Comparison of ENCODE assay signal across 12 cellular contexts in the genomic region with DNA sequence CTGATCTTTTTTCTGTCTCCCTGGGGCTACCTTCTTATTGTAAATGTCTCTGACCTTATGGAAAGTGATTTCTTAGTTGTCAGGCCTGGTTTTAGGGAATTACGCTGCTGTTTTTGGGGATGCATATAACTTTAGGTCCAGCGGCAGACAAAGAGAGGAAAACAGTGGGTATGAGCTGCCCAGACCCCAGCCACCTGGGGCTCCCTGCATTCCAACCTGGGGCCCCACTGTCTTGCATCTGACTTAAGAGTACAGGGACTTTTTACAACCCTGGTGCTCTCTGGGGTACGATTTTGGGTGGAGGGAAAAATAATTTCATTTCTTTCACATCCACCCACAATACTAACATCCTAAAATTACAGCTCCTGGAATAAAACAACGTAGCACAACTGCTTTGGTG.
DNase-seq lines count a peak whose midpoint lies in the region; ATAC-seq, FAIRE-seq and TF ChIP-seq lines count a peak whose summit lies in the region.
"Had no signal": no experiment of that assay in that cellular context is flagged by ENCODE, and none has a peak within 500 bp of the region (broad histone marks: within the 10 kb centered on the region; RNA-seq: fewer than 3 reads in every experiment).

No MANE protein-coding gene starts in this region.

- no peaks in the 10 kb centered on the region for H3K79me2 ChIP-seq in HepG2 (ENCODE audit: insufficient read depth, low read length)

- H3K4me3 ChIP-seq in HUES6 (ENCODE audit: low read depth, low read length): peak overlapping the region; percentile 56; the same call in 1 of the 2 replicates
- H3K4me3 ChIP-seq in HepG2 (replicated peaks in 1 of 3; ENCODE audit: insufficient read depth in 1 of 3, low read depth in 2 of 3, low read length in 3 of 3): no peak overlapping the region
- peak overlapping the region in 3 of 5 donors; percentile 59 to 71 (median 60) for H3K4me3 ChIP-seq in subcutaneous abdominal adipose tissue (ENCODE audit: low read depth in 1 of 5, low read length in 5 of 5)

- no peaks in the 10 kb centered on the region for H4K20me1 ChIP-seq in HepG2 (ENCODE audit: insufficient read depth, low read length)

- TF ChIP-seq POLR2A in HepG2 (IDR thresholded peaks at IDR 0.05; ENCODE audit: insufficient read depth in 1 of 2, low read depth in 2 of 2, low read length in 2 of 2): no peak

- ATAC-seq in HepG2: no peak
- no peak for ATAC-seq in GM21717 (IDR thresholded peaks at IDR 0.05; ENCODE audit: unreplicated experiment)
- ATAC-seq in HG03039 (IDR thresholded peaks at IDR 0.05; ENCODE audit: unreplicated experiment): no peak

- in situ Hi-C loops in HepG2 (cut with HindIII; ENCODE audit: extremely low pct_ligation_motif_present, low pct_unique_long_range_greater_than_20kb): no loop called here

- no peak overlapping the region for H2AFZ ChIP-seq in HepG2 (ENCODE audit: low read length)

- no peak for FAIRE-seq in HepG2 (lab: Jason Lieb, UNC)

- TF ChIP-seq EP300 in HepG2 (IDR thresholded peaks at IDR 0.05; ENCODE audit: low read depth in 2 of 2, low read length in 2 of 2): no peak
- no peak for TF ChIP-seq EP300 in HepG2 (CRISPR knock-in tag; IDR thresholded peaks at IDR 0.05; ENCODE audit: borderline replicate concordance)

- H3K4me2 ChIP-seq in HepG2 (ENCODE audit: low read depth, low read length): peak overlapping the region; percentile 75; the same call in 1 of the 2 replicates

- DNase-seq in caudate nucleus (lab: John Stamatoyannopoulos, UW) (no peak), HepG2 (ENCODE audit: low spot score) (no peak), activated gamma-delta T cell (lab: John Stamatoyannopoulos, UW) (no peak), cerebellar cortex (ENCODE audit: low spot score) (no peak)
- DNase-seq: EL; Kasumi-1; NCI-H524; stimulated activated CD4-positive, alpha-beta T cell treated with anti-CD3 and anti-CD28 coated beads, Interleukin-15, amount 100 ng/mL, for 24 hours had no signal

- H3K9me3 ChIP-seq in HUES6 (ENCODE audit: control insufficient read depth, insufficient read depth, low read depth, low read length): no peaks in the 10 kb centered on the region
- no peaks in the 10 kb centered on the region for H3K9me3 ChIP-seq in HepG2 (ENCODE audit: low read length)
- no peaks in the 10 kb centered on the region for H3K9me3 ChIP-seq in subcutaneous abdominal adipose tissue (ENCODE audit: control insufficient read depth in 5 of 5, low read length in 5 of 5)

- POLR2A ChIA-PET in HepG2 (lab: Yijun Ruan, JAX): no interaction called here

- no peak overlapping the region for H3K9ac ChIP-seq in HUES6 (ENCODE audit: low read length)
- H3K9ac ChIP-seq in HepG2 (ENCODE audit: insufficient read depth, low read depth, low read length): no peak overlapping the region
- peak overlapping the region in 1 of 5 donors; percentile 64 for H3K9ac ChIP-seq in subcutaneous abdominal adipose tissue (ENCODE audit: low read length in 5 of 5)

- intact Hi-C loops in HepG2 (cut with micrococcal nuclease; ENCODE audit: unreplicated experiment): loop anchor here (5.0 kb wide), 1 partner anchor 61 kb away; no protein-coding TSS in a partner anchor

- H3K27ac ChIP-seq in HUES6 (ENCODE audit: low read depth, low read length) (no peak overlapping the region), caudate nucleus (ENCODE audit: low read depth, low read length) (peak overlapping the region; percentile 30), HepG2 (ENCODE audit: extremely low read length, insufficient read depth, low read length) (no peak overlapping the region), subcutaneous abdominal adipose tissue (ENCODE audit: low read depth, low read length) (peak overlapping the region; percentile 85)

- no TSS peak for BruUV-seq in HepG2 (replicated peaks; lab: Mats Ljungman, UMichigan)

- CTCF ChIA-PET in HepG2 (lab: Yijun Ruan, JAX; ENCODE audit: low intra/inter-chr PET ratio, low total read pairs): no interaction called here

- TF ChIP-seq RAD21 in HepG2 (CRISPR knock-in tag; IDR thresholded peaks at IDR 0.05): no peak

- H3K27me3 ChIP-seq in HUES6 (ENCODE audit: control insufficient read depth, insufficient read depth, low read length): no peaks in the 10 kb centered on the region
- H3K27me3 ChIP-seq in HepG2 (ENCODE audit: control insufficient read depth in 1 of 2, insufficient read depth in 2 of 2, low read length in 2 of 2): peaks cover 0 to 37% of the 10 kb centered on the region in 2 experiments; a peak in 4 of 5 replicates
- H3K27me3 ChIP-seq in subcutaneous abdominal adipose tissue (ENCODE audit: control insufficient read depth in 5 of 5, insufficient read depth in 4 of 5, low read length in 5 of 5): no peaks in the 10 kb centered on the region

- H3K36me3 ChIP-seq in HUES6 (ENCODE audit: control insufficient read depth, insufficient read depth, low read length) (0 out of 2 replicates have a peak, but pooled peaks cover 3% of the 10 kb centered on the region), HepG2 (replicated peaks in 1 of 2; ENCODE audit: control insufficient read depth in 1 of 2, insufficient read depth in 2 of 2, low read length in 2 of 2) (no peaks in the 10 kb centered on the region), subcutaneous abdominal adipose tissue (ENCODE audit: control insufficient read depth in 5 of 5, insufficient read depth in 5 of 5, low read length in 5 of 5) (peaks cover 0 to 38% (median 19%) of the 10 kb centered on the region in 5 donors)

- 63% methylated on average over 4 of the region's 4 CpGs for WGBS in HepG2 (ENCODE audit: low lambda C conversion rate)

- H3K4me1 ChIP-seq in HUES6 (ENCODE audit: control insufficient read depth, insufficient read depth, low read length) (peaks cover 48% of the 10 kb centered on the region), HepG2 (ENCODE audit: insufficient read depth, low read length) (peaks cover 30% of the 10 kb centered on the region), subcutaneous abdominal adipose tissue (ENCODE audit: control insufficient read depth in 5 of 5, insufficient read depth in 5 of 5, low read length in 5 of 5) (peaks cover 6 to 61% (median 44%) of the 10 kb centered on the region in 5 donors)

- TF ChIP-seq CTCF in HepG2 (CRISPR knock-in tag; IDR thresholded peaks at IDR 0.05): no peak

TF ChIP-seq in HepG2, 621 proteins besides CTCF, POLR2A, EP300 and RAD21 (continues in another document):
- TF ChIP-seq ZFP36L1 (CRISPR knock-in tag; IDR thresholded peaks at IDR 0.05) (no peak), TBX2 (CRISPR knock-in tag; IDR thresholded peaks at IDR 0.05; ENCODE audit: borderline replicate concordance) (no peak), RARG (CRISPR knock-in tag; IDR thresholded peaks at IDR 0.05; ENCODE audit: low read depth) (no peak), FOXM1 (CRISPR knock-in tag; IDR thresholded peaks at IDR 0.05) (no peak), ZBTB8A (CRISPR knock-in tag; IDR thresholded peaks at IDR 0.05; ENCODE audit: borderline replicate concordance, low read depth) (no peak), FOXA3 (CRISPR knock-in tag; IDR thresholded peaks at IDR 0.05) (no peak), ZNF256 (CRISPR knock-in tag; conservative IDR thresholded peaks at IDR 0.05) (no peak), ZNF350 (CRISPR knock-in tag; IDR thresholded peaks at IDR 0.05; ENCODE audit: borderline replicate concordance, low read depth) (no peak)
- TF ChIP-seq, protein P1, sequence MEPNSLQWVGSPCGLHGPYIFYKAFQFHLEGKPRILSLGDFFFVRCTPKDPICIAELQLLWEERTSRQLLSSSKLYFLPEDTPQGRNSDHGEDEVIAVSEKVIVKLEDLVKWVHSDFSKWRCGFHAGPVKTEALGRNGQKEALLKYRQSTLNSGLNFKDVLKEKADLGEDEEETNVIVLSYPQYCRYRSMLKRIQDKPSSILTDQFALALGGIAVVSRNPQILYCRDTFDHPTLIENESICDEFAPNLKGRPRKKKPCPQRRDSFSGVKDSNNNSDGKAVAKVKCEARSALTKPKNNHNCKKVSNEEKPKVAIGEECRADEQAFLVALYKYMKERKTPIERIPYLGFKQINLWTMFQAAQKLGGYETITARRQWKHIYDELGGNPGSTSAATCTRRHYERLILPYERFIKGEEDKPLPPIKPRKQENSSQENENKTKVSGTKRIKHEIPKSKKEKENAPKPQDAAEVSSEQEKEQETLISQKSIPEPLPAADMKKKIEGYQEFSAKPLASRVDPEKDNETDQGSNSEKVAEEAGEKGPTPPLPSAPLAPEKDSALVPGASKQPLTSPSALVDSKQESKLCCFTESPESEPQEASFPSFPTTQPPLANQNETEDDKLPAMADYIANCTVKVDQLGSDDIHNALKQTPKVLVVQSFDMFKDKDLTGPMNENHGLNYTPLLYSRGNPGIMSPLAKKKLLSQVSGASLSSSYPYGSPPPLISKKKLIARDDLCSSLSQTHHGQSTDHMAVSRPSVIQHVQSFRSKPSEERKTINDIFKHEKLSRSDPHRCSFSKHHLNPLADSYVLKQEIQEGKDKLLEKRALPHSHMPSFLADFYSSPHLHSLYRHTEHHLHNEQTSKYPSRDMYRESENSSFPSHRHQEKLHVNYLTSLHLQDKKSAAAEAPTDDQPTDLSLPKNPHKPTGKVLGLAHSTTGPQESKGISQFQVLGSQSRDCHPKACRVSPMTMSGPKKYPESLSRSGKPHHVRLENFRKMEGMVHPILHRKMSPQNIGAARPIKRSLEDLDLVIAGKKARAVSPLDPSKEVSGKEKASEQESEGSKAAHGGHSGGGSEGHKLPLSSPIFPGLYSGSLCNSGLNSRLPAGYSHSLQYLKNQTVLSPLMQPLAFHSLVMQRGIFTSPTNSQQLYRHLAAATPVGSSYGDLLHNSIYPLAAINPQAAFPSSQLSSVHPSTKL (CRISPR knock-in tag; IDR thresholded peaks at IDR 0.05): no peak

Comparison
In these comparisons a context has a peak if more than half of its experiments do, and no peak if none do; other contexts are left out.
1. H3K27ac ChIP-seq: peak in caudate nucleus (single experiment) and subcutaneous abdominal adipose tissue (single experiment); none in HUES6 (single experiment) and HepG2 (single experiment).
2. H3K4me3 ChIP-seq: peak in HUES6 (single experiment) and subcutaneous abdominal adipose tissue (3 of 5); none in HepG2 (0 of 3).